17 cellular contexts compared by ENCODE assay signal in genomic region chr10:74882427-74882826, GRCh38. TPM values are rescaled to one million over a fixed set of nuclear protein-coding genes. Genes with fewer than 3 reads are reported as not detected.
DNase-seq lines count a peak whose midpoint lies in the region; ATAC-seq and TF ChIP-seq lines count a peak whose summit lies in the region.
"Had no signal": no experiment of that assay in that cellular context is flagged by ENCODE, and none has a peak within 500 bp of the region (broad histone marks: within the 10 kb centered on the region; RNA-seq: fewer than 3 reads in every experiment).

No MANE protein-coding gene starts in this region.

- H3K79me1 ChIP-seq in mesenchymal stem cell (replicated peaks; ENCODE audit: low read length, poor library complexity, severe bottlenecking) = peaks cover 43% of the 10 kb centered on the region

- no peak overlapping the region for H3K4ac ChIP-seq in mesenchymal stem cell (ENCODE audit: low read depth in 1 of 2, low read length in 2 of 2)

- peaks cover 6% of the 10 kb centered on the region; the same call in 1 of the 2 replicates for H4K20me1 ChIP-seq in GM23248 (ENCODE audit: insufficient read depth)

- no peak for TF ChIP-seq POLR2A in erythroblast (IDR thresholded peaks at IDR 0.05; ENCODE audit: low read length)

- no peak for ATAC-seq in omental fat pad (ENCODE audit: low FRiP score)
- ATAC-seq: K562, Panc1 had no signal

- H3K9me3 ChIP-seq in GM23248 (ENCODE audit: low read depth) = no peaks in the 10 kb centered on the region
- no peaks in the 10 kb centered on the region for H3K9me3 ChIP-seq in adipocyte (ENCODE audit: control insufficient read depth, low read length)
- no peaks in the 10 kb centered on the region for H3K9me3 ChIP-seq in mesenchymal stem cell (ENCODE audit: control insufficient read depth, low read length)
- H3K9me3 ChIP-seq: HAP-1 had no signal

- H3K4me1 ChIP-seq in GM23248 (ENCODE audit: insufficient read depth) = peaks cover 14% of the 10 kb centered on the region
- H3K4me1 ChIP-seq in adipocyte (ENCODE audit: control insufficient read depth, insufficient read depth, low read length) = peaks cover 7% of the 10 kb centered on the region
- H3K4me1 ChIP-seq in mesenchymal stem cell (ENCODE audit: control insufficient read depth, insufficient read depth, low read depth, low read length) = no peaks in the 10 kb centered on the region
- H3K4me1 ChIP-seq: HAP-1 had no signal

- H3K27ac ChIP-seq in GM23248 (no peak overlapping the region), mesenchymal stem cell (ENCODE audit: low read length, poor library complexity, severe bottlenecking) (no peak overlapping the region)

- H3K27me3 ChIP-seq in GM23248 (replicated peaks; ENCODE audit: insufficient read depth) (no peaks in the 10 kb centered on the region), adipocyte (replicated peaks; ENCODE audit: control insufficient read depth, insufficient read depth, low read length) (no peaks in the 10 kb centered on the region), mesenchymal stem cell (ENCODE audit: control insufficient read depth in 1 of 2, insufficient read depth in 1 of 2, low read length in 2 of 2) (no peaks in the 10 kb centered on the region)

- H2BK120ac ChIP-seq in mesenchymal stem cell (ENCODE audit: low read depth, low read length) = no peak overlapping the region

- 9 to 10% methylated on average over 1 of the region's 1 CpG for WGBS in GM23248 (ENCODE audit: low coverage in 1 of 2, low lambda C conversion rate in 2 of 2, missing lambda C conversion rate in 2 of 2), 2 experiments
- WGBS in mesenchymal stem cell = no CpG with 5 or more reads among the region's 1 CpG

- H3K4me3 ChIP-seq in GM23248 = no peak overlapping the region
- H3K4me3 ChIP-seq in adipocyte (ENCODE audit: low read length) = no peak overlapping the region
- H3K4me3 ChIP-seq in epithelial cell of esophagus (ENCODE audit: low read length) = no peak overlapping the region
- no peak overlapping the region for H3K4me3 ChIP-seq in mesenchymal stem cell (ENCODE audit: insufficient read depth in 1 of 2, low read depth in 1 of 2, low read length in 2 of 2)
- H3K4me3 ChIP-seq: HAP-1, K562 had no signal

- peak overlapping the region; percentile 28 for H3K4me2 ChIP-seq in GM23248 (ENCODE audit: unreplicated experiment)
- no peak overlapping the region for H3K4me2 ChIP-seq in mesenchymal stem cell (ENCODE audit: low read length, poor library complexity, severe bottlenecking)

- peaks cover 96% of the 10 kb centered on the region for H3K79me2 ChIP-seq in GM23248 (ENCODE audit: insufficient read depth)

- no peak overlapping the region for H3K23ac ChIP-seq in mesenchymal stem cell (ENCODE audit: low read length in 2 of 2)

- no peak overlapping the region for H4K8ac ChIP-seq in mesenchymal stem cell (ENCODE audit: low read length)

- H2AFZ ChIP-seq in GM23248 (no peak overlapping the region), mesenchymal stem cell (ENCODE audit: low read depth, low read length) (no peak overlapping the region)

- H4K91ac ChIP-seq in mesenchymal stem cell (ENCODE audit: low read length) = no peak overlapping the region

- H2AK5ac ChIP-seq in mesenchymal stem cell (ENCODE audit: low read length, severe bottlenecking) = no peak overlapping the region

- no peak overlapping the region for H3K9ac ChIP-seq in GM23248
- no peak overlapping the region for H3K9ac ChIP-seq in adipocyte (ENCODE audit: low read length)
- no peak overlapping the region for H3K9ac ChIP-seq in mesenchymal stem cell (ENCODE audit: low read length)

- DNase-seq in GM23248 = peak; percentile 28
- peak; percentile 7 for DNase-seq in adipocyte (ENCODE audit: low read depth)
- DNase-seq in epithelial cell of esophagus (ENCODE audit: low read depth) = peak; percentile 8
- DNase-seq in mesenchymal stem cell = peak; percentile 63
- no peak for DNase-seq in omental fat pad (ENCODE audit: low spot score)
- no peak for DNase-seq in dermis blood vessel endothelial cell
- DNase-seq in erythroblast (lab: John Stamatoyannopoulos, UW) = no peak
- no peak for DNase-seq in activated CD8-positive, alpha-beta memory T cell treated with anti-CD3 and anti-CD28 coated beads for 24 hours
- DNase-seq: CD4-positive, alpha-beta memory T cell; NCI-H1048; NCI-H1436 treated with DMSO at 0.1 percent for 48 hours; NCI-H2081 treated with DMSO at 0.1 percent for 48 hours; NCI-H2227 treated with DMSO at 0.1 percent for 48 hours; NCI-H524 had no signal

- no peaks in the 10 kb centered on the region for H3K36me3 ChIP-seq in GM23248 (ENCODE audit: low read depth)
- H3K36me3 ChIP-seq in adipocyte (ENCODE audit: control insufficient read depth, insufficient read depth, low read length, severe bottlenecking) = no peaks in the 10 kb centered on the region
- H3K36me3 ChIP-seq in mesenchymal stem cell (ENCODE audit: control insufficient read depth in 1 of 2, insufficient read depth in 2 of 2, low read depth in 1 of 2, low read length in 2 of 2) = no peaks in the 10 kb centered on the region
- H3K36me3 ChIP-seq: HAP-1 had no signal

- no peak for TF ChIP-seq CTCF in epithelial cell of esophagus (IDR thresholded peaks at IDR 0.05; ENCODE audit: insufficient read depth, low read depth, low read length, missing control alignments)
- no peak for TF ChIP-seq CTCF in omental fat pad (IDR thresholded peaks at IDR 0.05)

- in situ Hi-C loops in GM23248 (cut with MboI) = no loop called here

- H2BK15ac ChIP-seq in mesenchymal stem cell (ENCODE audit: low read depth, poor library complexity, severe bottlenecking) = no peak overlapping the region

- no peak overlapping the region for H2BK12ac ChIP-seq in mesenchymal stem cell (ENCODE audit: low read length in 2 of 2)

- H3K9me2 ChIP-seq in GM23248 (ENCODE audit: insufficient read depth) = no peaks in the 10 kb centered on the region

- H3K14ac ChIP-seq in mesenchymal stem cell (ENCODE audit: low read length in 2 of 2) = no peak overlapping the region

- no peak overlapping the region for H3K18ac ChIP-seq in mesenchymal stem cell (ENCODE audit: low read depth in 1 of 2, low read length in 2 of 2)

- no peak overlapping the region for H2BK5ac ChIP-seq in mesenchymal stem cell (ENCODE audit: low read depth, low read length, poor library complexity, severe bottlenecking)

- peaks cover 7% of the 10 kb centered on the region; the same call in 1 of the 2 replicates for H3F3A ChIP-seq in GM23248 (ENCODE audit: insufficient read depth)

RNA-seq across cellular contexts. Expression of gene KAT6B, which starts 56.0 kb away (rescaled TPM):
- 7.7 and 15.0 TPM in 2 replicates for total RNA-seq in GM23248 (2014; rRNA removed; shearing (Covaris generic))
- 12.4 and 15.3 TPM in 2 replicates for polyA plus RNA-seq in GM23248 (2016; fragmentation: Nextera tagmentation; extraction: Ambion mirVana)
- 9.1 TPM for polyA plus RNA-seq in mesenchymal stem cell (2013, experiment 1 of 2)
- polyA plus RNA-seq in mesenchymal stem cell (2013, experiment 2 of 2) = 9.0 TPM
- total RNA-seq in omental fat pad (10 to 100 TPM; 32.2 to 50.3 (median 37.6) TPM), dermis blood vessel endothelial cell (24.9 and 26.5 TPM in 2 replicates)

Comparison
In these comparisons a context has a peak if more than half of its experiments do, and no peak if none do; other contexts are left out.
1. DNase-seq: peak in GM23248 (single experiment), adipocyte (single experiment), epithelial cell of esophagus (single experiment) and mesenchymal stem cell (single experiment); none in omental fat pad (single experiment), dermis blood vessel endothelial cell (single experiment), erythroblast (0 of 2) and activated CD8-positive, alpha-beta memory T cell treated with anti-CD3 and anti-CD28 coated beads for 24 hours (single experiment).